10 cellular contexts compared by ENCODE assay signal in genomic region chr2:171139860-171140259, GRCh38.
"Had no signal": no experiment of that assay in that cellular context is flagged by ENCODE, and none has a peak within 500 bp of the region (broad histone marks: within the 10 kb centered on the region; RNA-seq: fewer than 3 reads in every experiment).

No MANE protein-coding gene starts in this region.

- H3K27ac ChIP-seq: cardiac muscle cell had no signal

- H3K27ac Mint-ChIP-seq: activated CD4-positive, alpha-beta memory T cell treated with anti-CD3 and anti-CD28 coated beads, Interleukin-2, amount 10 ng/mL, durations not matched to agents 7 days and 5 days; natural killer cell treated with Interleukin-12 subunit alpha and Interleukin-12 subunit beta and Interleukin-15 and Interleukin-18, amount 100 ng/mL, for 72 hours; T-helper 2 cell treated with Interferon-gamma antibody and Interleukin-4, amounts not matched to agents 5 μg/mL and 100 μg/mL, for 36 hours; type B pancreatic cell had no signal

- H3K27me3 ChIP-seq: cardiac muscle cell, sigmoid colon had no signal

- H3K4me3 Mint-ChIP-seq: activated CD4-positive, alpha-beta memory T cell treated with anti-CD3 and anti-CD28 coated beads, Interleukin-2, amount 10 ng/mL, durations not matched to agents 7 days and 5 days; natural killer cell treated with Interleukin-12 subunit alpha and Interleukin-12 subunit beta and Interleukin-15 and Interleukin-18, amount 100 ng/mL, for 72 hours; T-helper 2 cell treated with Interferon-gamma antibody and Interleukin-4, amounts not matched to agents 5 μg/mL and 100 μg/mL, for 36 hours; type B pancreatic cell had no signal

- H3K36me3 Mint-ChIP-seq: natural killer cell treated with Interleukin-12 subunit alpha and Interleukin-12 subunit beta and Interleukin-15 and Interleukin-18, amount 100 ng/mL, for 72 hours; type B pancreatic cell had no signal

- H3K9me3 Mint-ChIP-seq: activated CD4-positive, alpha-beta memory T cell treated with anti-CD3 and anti-CD28 coated beads, Interleukin-2, amount 10 ng/mL, durations not matched to agents 7 days and 5 days; natural killer cell treated with Interleukin-12 subunit alpha and Interleukin-12 subunit beta and Interleukin-15 and Interleukin-18, amount 100 ng/mL, for 72 hours; T-helper 2 cell treated with Interferon-gamma antibody and Interleukin-4, amounts not matched to agents 5 μg/mL and 100 μg/mL, for 36 hours had no signal

- ATAC-seq: natural killer cell treated with Interleukin-12 subunit alpha and Interleukin-12 subunit beta and Interleukin-15 and Interleukin-18, amount 100 ng/mL, for 72 hours had no signal

- H3K9me3 ChIP-seq: sigmoid colon had no signal

- H3K4me3 ChIP-seq: cardiac muscle cell, lung, sigmoid colon had no signal

- H3K27me3 Mint-ChIP-seq: activated CD4-positive, alpha-beta memory T cell treated with anti-CD3 and anti-CD28 coated beads, Interleukin-2, amount 10 ng/mL, durations not matched to agents 7 days and 5 days; natural killer cell treated with Interleukin-12 subunit alpha and Interleukin-12 subunit beta and Interleukin-15 and Interleukin-18, amount 100 ng/mL, for 72 hours; type B pancreatic cell had no signal

- H3K36me3 ChIP-seq: cardiac muscle cell, sigmoid colon had no signal

- DNase-seq: activated CD4-positive, alpha-beta memory T cell treated with anti-CD3 and anti-CD28 coated beads, Interleukin-2, amount 10 ng/mL, durations not matched to agents 7 days and 5 days; activated naive CD4-positive, alpha-beta T cell; sigmoid colon; stimulated activated CD4-positive, alpha-beta T cell treated with anti-CD3 and anti-CD28 coated beads, Interleukin-2, amount 100 ng/mL, for 24 hours; stimulated activated naive CD4-positive, alpha-beta T cell had no signal
